19 cellular contexts compared by ENCODE assay signal in the genomic region with DNA sequence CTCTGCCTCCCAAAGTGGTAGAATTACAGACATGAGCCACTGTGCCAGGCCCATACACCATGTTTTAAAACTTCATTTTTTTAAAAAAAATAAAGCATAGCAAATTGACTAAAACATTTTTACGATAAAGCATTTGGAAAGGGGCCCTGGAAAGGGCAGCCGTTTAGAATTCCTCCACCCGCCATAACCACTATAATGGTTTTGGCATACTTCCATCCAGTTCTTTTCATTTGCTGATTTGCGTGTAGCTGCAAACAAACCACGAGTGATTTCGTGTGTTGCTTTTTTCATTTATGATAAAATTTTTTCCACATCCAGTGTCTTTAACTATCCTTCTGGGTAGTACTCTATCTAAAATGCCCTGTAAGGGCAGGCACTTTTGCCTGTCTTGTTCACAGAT.
DNase-seq lines count a peak whose midpoint lies in the region; ATAC-seq, FAIRE-seq and TF ChIP-seq lines count a peak whose summit lies in the region.
"Had no signal": no experiment of that assay in that cellular context is flagged by ENCODE, and none has a peak within 500 bp of the region (broad histone marks: within the 10 kb centered on the region; RNA-seq: fewer than 3 reads in every experiment).

No MANE protein-coding gene starts in this region.

- peaks cover 19% of the 10 kb centered on the region for H3K9me3 Mint-ChIP-seq in astrocyte (ENCODE audit: unreplicated experiment)

- peak; percentile 38 for DNase-seq in NCI-H2029 treated with DMSO at 0.1 percent for 48 hours (lab: John Stamatoyannopoulos, UW)
- DNase-seq in NCI-H2029 (lab: John Stamatoyannopoulos, UW) = no peak
- DNase-seq in astrocyte (ENCODE audit: low read depth) = peak; percentile 73
- peak; percentile 25 for DNase-seq in fibroblast of pulmonary artery (ENCODE audit: low read depth)
- DNase-seq in omental fat pad (ENCODE audit: low spot score) = no peak
- no peak for DNase-seq in Right ventricle myocardium inferior (ENCODE audit: missing footprints)
- DNase-seq in NCI-H446 treated with DMSO at 0.1 percent for 48 hours (lab: John Stamatoyannopoulos, UW) = no peak
- DNase-seq: C1 segment of cervical spinal cord, DMS79 treated with DMSO at 0.1 percent for 48 hours, GDM1, KBM-7, NCI-H1092, NCI-H187, NCI-H446 had no signal

- no peak overlapping the region for H3K27ac Mint-ChIP-seq in astrocyte (ENCODE audit: unreplicated experiment)
- H3K27ac Mint-ChIP-seq: GM23338 had no signal

- peaks cover 18% of the 10 kb centered on the region for H3K4me1 ChIP-seq in astrocyte (ENCODE audit: insufficient read depth, low read length)

- H3K4me3 Mint-ChIP-seq in astrocyte (ENCODE audit: unreplicated experiment) = no peak overlapping the region
- H3K4me3 Mint-ChIP-seq: GM23338 had no signal

- FAIRE-seq in astrocyte (lab: Jason Lieb, UNC) = no peak
- FAIRE-seq: GM12892 had no signal

- ATAC-seq in HG02571 (IDR thresholded peaks at IDR 0.05; ENCODE audit: unreplicated experiment) (no peak), omental fat pad (ENCODE audit: low FRiP score) (no peak), Right ventricle myocardium inferior (no peak)
- ATAC-seq: GM23338 had no signal

- H3K27me3 ChIP-seq in astrocyte (ENCODE audit: insufficient read depth, low read length) = no peaks in the 10 kb centered on the region
- H3K27me3 ChIP-seq: SJSA1 had no signal

- peaks cover 2% of the 10 kb centered on the region for H3K27me3 Mint-ChIP-seq in astrocyte (ENCODE audit: low read depth, unreplicated experiment)

- no peaks in the 10 kb centered on the region for H3K36me3 ChIP-seq in astrocyte (ENCODE audit: insufficient read depth, low read length)
- H3K36me3 ChIP-seq: SJSA1 had no signal

- H3K4me1 Mint-ChIP-seq in astrocyte (ENCODE audit: low read depth, unreplicated experiment) = peaks cover 12% of the 10 kb centered on the region
- H3K4me1 Mint-ChIP-seq: GM23338 had no signal

- H3K9me3 ChIP-seq in astrocyte (ENCODE audit: insufficient read depth, low read depth, low read length) = peaks cover 11% of the 10 kb centered on the region

- TF ChIP-seq CTCF in astrocyte (IDR thresholded peaks at IDR 0.05; ENCODE audit: insufficient read depth, low read depth, low read length) (no peak), fibroblast of pulmonary artery (IDR thresholded peaks at IDR 0.05; ENCODE audit: low read length, missing control alignments) (no peak), omental fat pad (IDR thresholded peaks at IDR 0.05) (no peak)

- no peak overlapping the region for H2AFZ ChIP-seq in astrocyte (ENCODE audit: low read depth, low read length)
- H2AFZ ChIP-seq: GM23338 had no signal

- H3K36me3 Mint-ChIP-seq in astrocyte (ENCODE audit: low read depth, unreplicated experiment) = peaks cover 4% of the 10 kb centered on the region

- no peak overlapping the region for H3K4me3 ChIP-seq in astrocyte (ENCODE audit: insufficient read depth, low read depth, low read length)
- H3K4me3 ChIP-seq in fibroblast of pulmonary artery (replicated peaks; ENCODE audit: low read depth, low read length) = no peak overlapping the region
- H3K4me3 ChIP-seq: GM23338, SJSA1 had no signal

- H4K20me1 ChIP-seq in astrocyte (ENCODE audit: insufficient read depth, low read length) = no peaks in the 10 kb centered on the region

- intact Hi-C loops in Right ventricle myocardium inferior (cut with DNase I) = no loop called here

- no peak overlapping the region for H3K4me2 ChIP-seq in astrocyte (ENCODE audit: low read length)
- H3K4me2 ChIP-seq: GM23338 had no signal

- no peak overlapping the region for H3K9ac ChIP-seq in astrocyte (ENCODE audit: low read length)

- H3K27ac ChIP-seq in astrocyte (ENCODE audit: low read depth, low read length) = no peak overlapping the region
- H3K27ac ChIP-seq: RWPE1, SJSA1 had no signal

- H3K79me2 ChIP-seq in astrocyte (ENCODE audit: insufficient read depth, low read length) = no peaks in the 10 kb centered on the region

Comparison
In these comparisons a context has a peak if more than half of its experiments do, and no peak if none do; other contexts are left out.
1. DNase-seq: peak in NCI-H2029 treated with DMSO at 0.1 percent for 48 hours (single experiment), astrocyte (single experiment) and fibroblast of pulmonary artery (single experiment); none in NCI-H2029 (single experiment), omental fat pad (single experiment), Right ventricle myocardium inferior (single experiment) and NCI-H446 treated with DMSO at 0.1 percent for 48 hours (single experiment).